Comparison of ENCODE assay signal across 18 cellular contexts in genomic region chr9:106953166-106953565, GRCh38.
DNase-seq lines count a peak whose midpoint lies in the region; ATAC-seq and FAIRE-seq lines count a peak whose summit lies in the region.
"Had no signal": no experiment of that assay in that cellular context is flagged by ENCODE, and none has a peak within 500 bp of the region (broad histone marks: within the 10 kb centered on the region; RNA-seq: fewer than 3 reads in every experiment).

No MANE protein-coding gene starts in this region.

- H3K4me1 Mint-ChIP-seq in activated T-cell treated with anti-CD3 and anti-CD28 coated beads, Interleukin-2, amount 50 U/mL, for 24 hours (ENCODE audit: low read depth): no peaks in the 10 kb centered on the region

- H3K4me3 Mint-ChIP-seq in activated T-cell treated with anti-CD3 and anti-CD28 coated beads, Interleukin-2, amount 50 U/mL, for 24 hours: no peak overlapping the region
- H3K4me3 Mint-ChIP-seq: activated CD4-positive, alpha-beta T cell treated with anti-CD3 and anti-CD28 coated beads for 36 hours; CD8-positive, alpha-beta memory T cell; T-helper 1 cell treated with Interleukin-12 subunit alpha and Interleukin-12 subunit beta and Interleukin-4 antibody, amounts not matched to agents 30 μg/mL and 1 μg/mL, for 36 hours had no signal

- DNase-seq in ELR (ENCODE audit: low read depth) (peak; percentile 89), RCC 7860 (ENCODE audit: low spot score) (peak; percentile 89), fibroblast of gingiva (ENCODE audit: low read depth) (peak; percentile 58), renal cortical epithelial cell (ENCODE audit: low read depth) (peak; percentile 96), NCI-H2171 treated with DMSO at 0.1 percent for 48 hours (lab: John Stamatoyannopoulos, UW) (no peak), NCI-H2081 (lab: John Stamatoyannopoulos, UW) (no peak)
- no peak for DNase-seq in activated T-cell treated with anti-CD3 and anti-CD28 coated beads, Interleukin-2, amount 50 U/mL, for 24 hours
- DNase-seq: activated CD4-positive, alpha-beta T cell treated with anti-CD3 and anti-CD28 coated beads for 36 hours; activated T-cell treated with anti-CD3 and anti-CD28 coated beads, Interleukin-2, amount 50 U/mL, for 48 hours; CD8-positive, alpha-beta memory T cell; MV-4-11; NCI-H2227 treated with DMSO at 0.1 percent for 48 hours; sigmoid colon; stomach had no signal

- H3K36me3 Mint-ChIP-seq in activated T-cell treated with anti-CD3 and anti-CD28 coated beads, Interleukin-2, amount 50 U/mL, for 24 hours (ENCODE audit: low read depth): no peaks in the 10 kb centered on the region
- H3K36me3 Mint-ChIP-seq: CD8-positive, alpha-beta memory T cell had no signal

- no peaks in the 10 kb centered on the region for H3K27me3 Mint-ChIP-seq in activated T-cell treated with anti-CD3 and anti-CD28 coated beads, Interleukin-2, amount 50 U/mL, for 24 hours
- H3K27me3 Mint-ChIP-seq: activated CD4-positive, alpha-beta T cell treated with anti-CD3 and anti-CD28 coated beads for 36 hours had no signal

- peak; percentile 50 for FAIRE-seq in RCC 7860 (lab: Jason Lieb, UNC)
- FAIRE-seq: frontal cortex, islet of Langerhans had no signal

- no peak for ATAC-seq in GM21528 (IDR thresholded peaks at IDR 0.05; ENCODE audit: low FRiP score, unreplicated experiment)
- ATAC-seq: activated CD4-positive, alpha-beta T cell treated with anti-CD3 and anti-CD28 coated beads for 36 hours had no signal

- no peak overlapping the region for H3K27ac Mint-ChIP-seq in activated T-cell treated with anti-CD3 and anti-CD28 coated beads, Interleukin-2, amount 50 U/mL, for 24 hours
- H3K27ac Mint-ChIP-seq: activated CD4-positive, alpha-beta T cell treated with anti-CD3 and anti-CD28 coated beads for 36 hours; CD8-positive, alpha-beta memory T cell; T-helper 1 cell treated with Interleukin-12 subunit alpha and Interleukin-12 subunit beta and Interleukin-4 antibody, amounts not matched to agents 30 μg/mL and 1 μg/mL, for 36 hours had no signal

- H3K9me3 Mint-ChIP-seq in activated T-cell treated with anti-CD3 and anti-CD28 coated beads, Interleukin-2, amount 50 U/mL, for 24 hours: no peaks in the 10 kb centered on the region
- H3K9me3 Mint-ChIP-seq: T-helper 1 cell treated with Interleukin-12 subunit alpha and Interleukin-12 subunit beta and Interleukin-4 antibody, amounts not matched to agents 30 μg/mL and 1 μg/mL, for 36 hours had no signal

Comparison
In these comparisons a context has a peak if more than half of its experiments do, and no peak if none do; other contexts are left out.
1. DNase-seq: peak in ELR (single experiment), RCC 7860 (single experiment), fibroblast of gingiva (single experiment) and renal cortical epithelial cell (single experiment); none in NCI-H2171 treated with DMSO at 0.1 percent for 48 hours (single experiment), activated T-cell treated with anti-CD3 and anti-CD28 coated beads, Interleukin-2, amount 50 U/mL, for 24 hours (single experiment) and NCI-H2081 (0 of 2).